Comparison of ENCODE assay signal across 8 cellular contexts in the genomic region with DNA sequence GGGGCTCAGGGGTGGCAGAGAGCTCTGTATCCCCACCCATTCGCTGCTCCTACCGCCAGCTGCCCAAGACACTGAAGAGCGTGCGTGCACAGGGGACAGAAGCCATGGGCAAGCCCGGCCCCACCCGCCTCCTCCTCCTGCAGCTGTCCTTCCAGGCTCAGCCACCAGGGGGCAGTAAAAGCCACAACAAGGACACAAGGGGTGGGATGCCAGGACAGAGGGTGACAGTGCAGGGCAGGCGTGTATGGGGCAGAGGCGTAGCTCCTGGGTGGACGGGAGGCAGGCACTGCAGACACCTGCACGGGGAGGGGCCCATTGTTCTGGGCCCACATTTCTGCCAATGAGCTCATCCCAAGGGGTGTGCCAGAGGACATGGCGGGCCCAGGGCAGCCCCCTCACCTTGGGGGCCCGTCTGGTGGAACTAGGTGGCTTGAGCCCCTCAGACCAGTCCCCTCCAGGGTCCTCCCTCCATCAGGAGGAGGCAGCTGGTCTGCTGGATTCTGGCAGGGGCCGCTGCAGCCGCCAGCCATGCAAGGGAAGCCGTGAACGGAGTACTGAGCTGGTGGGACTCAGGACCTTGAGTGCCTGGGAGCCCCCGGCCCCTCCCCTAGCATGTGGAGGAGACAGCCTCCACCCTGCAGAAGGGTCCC.
A peak's percentile ranks its signal among the peaks of the same experiment; 100 is the strongest.
DNase-seq lines count a peak whose midpoint lies in the region; ATAC-seq, FAIRE-seq and TF ChIP-seq lines count a peak whose summit lies in the region.

No MANE protein-coding gene starts in this region.

- H3K9me1 ChIP-seq in keratinocyte (ENCODE audit: control insufficient read depth, extremely low read depth, insufficient read depth, low read length) = peaks cover 3% of the 10 kb centered on the region

- H3K9me3 Mint-ChIP-seq in activated B cell treated with CpG ODN at 0.5 μM for 24 hours = no peaks in the 10 kb centered on the region

- CTCF ChIA-PET in activated B cell treated with CpG ODN at 0.5 μM for 24 hours (lab: Charles Lee) = interaction anchor here (0.6 to 2.5 kb wide), 20 partner anchors 9 to 645 kb away, joined by 3 to 14 read pairs (median 4); partner anchors contain the start of gene CLPP

- no peaks in the 10 kb centered on the region for H3K9me3 ChIP-seq in keratinocyte (ENCODE audit: control insufficient read depth, low read depth, low read length)

- intact Hi-C loops in activated B cell treated with CpG ODN at 0.5 μM for 24 hours (cut with micrococcal nuclease) = loop anchor here (1.0 to 5.0 kb wide), 5 partner anchors 62 to 519 kb away; partner anchors contain the start of genes GPR108 and TRIP10

- no peaks in the 10 kb centered on the region for H3K27me3 Mint-ChIP-seq in activated B cell treated with CpG ODN at 0.5 μM for 24 hours

- ATAC-seq in activated B cell treated with CpG ODN at 0.5 μM for 24 hours (ENCODE audit: low read depth) (peak; percentile 90), GM19395 (IDR thresholded peaks at IDR 0.05; ENCODE audit: unreplicated experiment) (no peak)

- no peak overlapping the region for H3K9ac ChIP-seq in keratinocyte (ENCODE audit: control insufficient read depth, extremely low read depth, insufficient read depth, low read length)

- no peak overlapping the region for H3K27ac ChIP-seq in keratinocyte (ENCODE audit: control insufficient read depth, insufficient read depth, low read length)

- peaks cover 2% of the 10 kb centered on the region for H3K79me2 ChIP-seq in keratinocyte (ENCODE audit: control insufficient read depth, insufficient read depth, low read length)

- no peak overlapping the region for H2AFZ ChIP-seq in keratinocyte (ENCODE audit: control insufficient read depth, low read length)

- H3K4me1 Mint-ChIP-seq in activated B cell treated with CpG ODN at 0.5 μM for 24 hours = no peaks in the 10 kb centered on the region

- H3K4me1 ChIP-seq in keratinocyte (ENCODE audit: control insufficient read depth, extremely low read depth, insufficient read depth, low read length) = peaks cover 14% of the 10 kb centered on the region

- H3K4me3 Mint-ChIP-seq in activated B cell treated with CpG ODN at 0.5 μM for 24 hours = no peak overlapping the region

- H4K20me1 ChIP-seq in keratinocyte (ENCODE audit: control insufficient read depth, extremely low read depth, insufficient read depth, low read length) = peaks cover 4% of the 10 kb centered on the region

- H3K4me3 ChIP-seq in cardiac fibroblast (replicated peaks in 1 of 2; ENCODE audit: low read depth in 2 of 2, low read length in 2 of 2) (no peak overlapping the region), keratinocyte (ENCODE audit: control insufficient read depth in 2 of 3, extremely low read depth in 1 of 3, insufficient read depth in 2 of 3, low read depth in 1 of 3, low read length in 3 of 3) (no peak overlapping the region)

- TF ChIP-seq CTCF in activated B cell treated with CpG ODN at 0.5 μM for 24 hours (IDR thresholded peaks at IDR 0.05) (no peak), cardiac fibroblast (IDR thresholded peaks at IDR 0.05; ENCODE audit: low read depth, low read length) (peak; percentile 95), keratinocyte (optimal IDR thresholded peaks at IDR 0.05 in 1 of 3, IDR thresholded peaks at IDR 0.05 in 1 of 3, conservative IDR thresholded peaks at IDR 0.05 in 1 of 3; ENCODE audit: extremely low read depth in 1 of 3, insufficient read depth in 2 of 3, low read length in 3 of 3) (peak; percentile 91 to 97 (median 91))

- no peaks in the 10 kb centered on the region for H3K27me3 ChIP-seq in keratinocyte (ENCODE audit: control insufficient read depth, extremely low read depth, insufficient read depth, low read length)

- dilution Hi-C loops in keratinocyte (cut with MboI; ENCODE audit: extremely low pct_ligation_motif_present, low sequenced_read_pairs) = no loop called here

- H3K36me3 Mint-ChIP-seq in activated B cell treated with CpG ODN at 0.5 μM for 24 hours (ENCODE audit: low read depth) = peaks cover 21% of the 10 kb centered on the region

- POLR2A ChIA-PET in activated B cell treated with CpG ODN at 0.5 μM for 24 hours (lab: Charles Lee) = interaction anchor here (0.5 to 1.2 kb wide), 3 partner anchors 137 to 645 kb away, joined by 3 to 6 read pairs (median 4); partner anchors contain the start of gene VAV1

- no peak overlapping the region for H3K4me2 ChIP-seq in keratinocyte (ENCODE audit: control insufficient read depth, extremely low read depth, insufficient read depth, low read depth, low read length)

- peak; percentile 70 for FAIRE-seq in keratinocyte (lab: Jason Lieb, UNC)

- peaks cover 6 to 10% of the 10 kb centered on the region in 2 experiments for H3K36me3 ChIP-seq in keratinocyte (ENCODE audit: control insufficient read depth in 2 of 2, extremely low read depth in 1 of 2, insufficient read depth in 2 of 2, low read length in 2 of 2)

- H3K27ac Mint-ChIP-seq in activated B cell treated with CpG ODN at 0.5 μM for 24 hours = no peak overlapping the region

- DNase-seq in activated gamma-delta T cell treated with Interleukin-2 at 50 U/mL for 16 hours (peak; percentile 82), activated gamma-delta T cell (lab: John Stamatoyannopoulos, UW) (no peak), NCI-H1694 treated with DMSO at 0.1 percent for 48 hours (lab: John Stamatoyannopoulos, UW) (peak; percentile 38), activated B cell treated with CpG ODN at 0.5 μM for 24 hours (peak; percentile 79), cardiac fibroblast (ENCODE audit: low read depth in 2 of 2) (peak; percentile 85 to 86), keratinocyte (ENCODE audit: low read depth, low spot score) (peak; percentile 65)
- peak; percentile 85 for DNase-seq in stimulated activated CD4-positive, alpha-beta T cell treated with anti-CD3 and anti-CD28 coated beads, Interleukin-1b, Interleukin-23, amount 100 ng/mL, for 48 hours
